ENCODE assay signal across 8 cellular contexts in the genomic region with DNA sequence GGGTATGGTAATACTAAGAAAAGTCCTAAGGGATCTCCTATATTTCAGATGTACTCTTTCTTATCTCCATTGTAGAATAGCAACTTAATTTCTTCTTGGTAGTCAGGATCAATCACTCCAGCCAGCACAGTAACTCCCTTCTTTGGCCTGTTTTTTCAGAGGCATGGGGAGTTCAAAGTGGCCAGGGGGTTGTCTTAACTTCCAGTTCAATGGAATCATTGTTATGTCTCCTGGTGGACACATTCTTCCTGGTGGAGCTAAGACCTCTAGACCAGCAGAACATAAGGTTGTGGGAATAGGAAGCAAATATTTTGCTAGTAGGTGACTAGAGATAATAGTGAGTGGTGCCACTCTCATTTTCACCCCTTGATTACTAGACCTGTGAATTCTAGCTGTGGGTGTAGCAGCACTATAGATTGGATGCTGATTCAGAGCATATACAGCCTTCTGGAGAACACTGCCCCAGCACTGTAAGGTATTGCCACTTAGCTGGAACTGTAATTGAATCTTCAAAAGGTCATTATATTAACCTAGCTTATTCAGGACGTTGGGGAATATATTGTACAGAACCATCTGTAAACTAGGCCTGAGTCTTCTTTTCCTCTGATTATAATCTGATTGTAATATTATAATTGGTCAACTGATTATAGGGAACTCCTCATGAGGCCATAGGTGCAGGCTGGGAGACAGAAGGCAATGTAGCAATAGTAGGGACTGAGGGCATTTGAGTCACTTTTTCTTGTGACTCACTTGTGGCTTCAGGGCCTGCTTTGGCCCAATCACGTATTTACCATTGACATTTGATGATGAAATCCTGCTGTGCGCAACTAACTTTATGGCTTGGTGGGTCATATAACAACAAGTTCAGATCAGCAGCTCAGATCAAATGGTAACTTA.
A peak's percentile ranks its signal among the peaks of the same experiment; 100 is the strongest.
DNase-seq lines count a peak whose midpoint lies in the region; TF ChIP-seq lines count a peak whose summit lies in the region.
"Had no signal": no experiment of that assay in that cellular context is flagged by ENCODE, and none has a peak within 500 bp of the region (broad histone marks: within the 10 kb centered on the region; RNA-seq: fewer than 3 reads in every experiment).

No MANE protein-coding gene starts in this region.

- H3K9me3 ChIP-seq in skeletal muscle satellite cell (replicated peaks; ENCODE audit: low read length) (no peaks in the 10 kb centered on the region), right atrium auricular region (no peaks in the 10 kb centered on the region)

- peak overlapping the region; percentile 13 for H3K4me2 ChIP-seq in skeletal muscle satellite cell (ENCODE audit: low read length)

- no peaks in the 10 kb centered on the region for H3K4me1 Mint-ChIP-seq in chondrocyte (ENCODE audit: low read depth)

- no peak overlapping the region for H3K4me3 ChIP-seq in NB4 (ENCODE audit: low read depth, low read length)
- H3K4me3 ChIP-seq in skeletal muscle satellite cell (ENCODE audit: low read length): no peak overlapping the region
- no peak overlapping the region for H3K4me3 ChIP-seq in right atrium auricular region

- H3K27ac Mint-ChIP-seq in chondrocyte (ENCODE audit: unreplicated experiment): no peak overlapping the region

- H3K36me3 Mint-ChIP-seq in chondrocyte (ENCODE audit: low read depth): no peaks in the 10 kb centered on the region

- TF ChIP-seq CTCF in NB4 (IDR thresholded peaks at IDR 0.05; ENCODE audit: low read depth, low read length) (no peak), chondrocyte (IDR thresholded peaks at IDR 0.05) (no peak), right atrium auricular region (IDR thresholded peaks at IDR 0.05) (no peak)

- H3K27me3 ChIP-seq in skeletal muscle satellite cell (ENCODE audit: control insufficient read depth, insufficient read depth, low read length) (no peaks in the 10 kb centered on the region), right atrium auricular region (no peaks in the 10 kb centered on the region)

- DNase-seq in GM04503 (ENCODE audit: low read depth) (peak; percentile 96), NB4 (ENCODE audit: low read depth) (peak; percentile 99), brain pericyte (ENCODE audit: low read depth, low spot score) (peak; percentile 21), chondrocyte (ENCODE audit: low spot score) (no peak), cerebellar cortex (ENCODE audit: low spot score) (no peak), right atrium auricular region (ENCODE audit: low spot score) (no peak)
- DNase-seq: NCI-H1105 treated with DMSO at 0.1 percent for 48 hours had no signal

- H3K9me3 Mint-ChIP-seq in chondrocyte (ENCODE audit: low read depth): peaks cover 7% of the 10 kb centered on the region

- no peak for TF ChIP-seq POLR2A in NB4 (IDR thresholded peaks at IDR 0.05; ENCODE audit: extremely low read depth, insufficient read length)

- H3K4me1 ChIP-seq in skeletal muscle satellite cell (ENCODE audit: control insufficient read depth, insufficient read depth, low read length): peaks cover 30% of the 10 kb centered on the region
- no peaks in the 10 kb centered on the region for H3K4me1 ChIP-seq in right atrium auricular region

- H3K27ac ChIP-seq in right atrium auricular region: no peak overlapping the region

- H3K4me3 Mint-ChIP-seq in chondrocyte (ENCODE audit: unreplicated experiment): no peak overlapping the region

- peak overlapping the region; percentile 56 for H3K9ac ChIP-seq in skeletal muscle satellite cell (ENCODE audit: low read depth, low read length)

- no peaks in the 10 kb centered on the region for H3K36me3 ChIP-seq in skeletal muscle satellite cell (ENCODE audit: insufficient read depth, low read length)
- H3K36me3 ChIP-seq in right atrium auricular region: no peaks in the 10 kb centered on the region

- no peaks in the 10 kb centered on the region for H3K27me3 Mint-ChIP-seq in chondrocyte (ENCODE audit: low read depth)

Comparison
In these comparisons a context has a peak if more than half of its experiments do, and no peak if none do; other contexts are left out.
1. DNase-seq: peak in GM04503 (single experiment), NB4 (single experiment) and brain pericyte (single experiment); none in chondrocyte (single experiment), cerebellar cortex (single experiment) and right atrium auricular region (single experiment).